Comparison of ENCODE assay signal across 8 cellular contexts in the genomic region with DNA sequence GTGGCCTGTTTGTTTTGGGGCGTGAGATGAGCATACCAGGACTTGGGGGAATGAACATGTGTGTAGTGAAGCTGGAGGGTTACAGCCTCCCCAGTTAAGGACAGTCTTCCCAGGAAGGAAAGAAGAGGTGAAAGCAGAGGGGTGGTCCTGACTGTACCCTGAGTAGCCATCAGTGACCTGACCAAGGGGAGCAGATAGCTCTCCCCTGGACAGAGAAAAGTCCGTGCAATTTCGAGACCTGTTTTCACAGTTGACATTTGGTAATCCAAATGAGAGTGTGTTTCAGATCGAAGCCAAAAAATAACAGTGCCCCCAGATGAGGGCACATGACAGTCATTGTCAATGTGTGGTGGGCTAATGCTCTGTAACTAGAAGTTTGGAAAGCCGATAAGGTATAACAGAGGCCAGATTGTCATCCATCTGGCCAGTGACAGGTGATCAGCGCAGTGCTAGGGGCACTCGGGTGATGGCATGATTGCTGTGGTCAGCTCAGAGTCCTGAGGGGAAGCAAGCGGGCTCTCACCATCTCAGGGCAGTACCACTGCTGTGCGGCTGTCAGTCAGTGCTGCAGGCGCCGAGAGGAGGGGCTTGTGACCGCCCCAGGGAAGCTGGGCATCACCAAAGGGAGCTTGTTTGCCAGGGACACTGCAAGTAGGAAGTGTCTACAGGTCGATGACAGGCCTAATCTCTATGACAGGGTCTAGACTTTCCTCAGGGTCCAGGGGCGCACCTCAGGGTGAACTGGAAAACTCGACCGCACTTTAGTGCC. TPM values are rescaled to one million over a fixed set of nuclear protein-coding genes. Genes with fewer than 3 reads are reported as not detected.
DNase-seq lines count a peak whose midpoint lies in the region; ATAC-seq and TF ChIP-seq lines count a peak whose summit lies in the region.

No MANE protein-coding gene starts in this region.

- H3K4me3 ChIP-seq in CD8-positive, alpha-beta T cell (ENCODE audit: low read depth, low read length) = no peak overlapping the region
- H3K4me3 ChIP-seq in LNCaP clone FGC (ENCODE audit: low read depth, low read length) (peak overlapping the region; percentile 88), astrocyte of the cerebellum (ENCODE audit: low read depth, low read length) (peak overlapping the region; percentile 77), lower lobe of right lung (peak overlapping the region; percentile 88)

- peaks cover 9% of the 10 kb centered on the region for H3K36me3 ChIP-seq in CD8-positive, alpha-beta T cell (ENCODE audit: insufficient read depth, low read length)
- peaks cover 45% of the 10 kb centered on the region for H3K36me3 ChIP-seq in lower lobe of right lung

- peaks cover 13% of the 10 kb centered on the region for H3K4me1 ChIP-seq in CD8-positive, alpha-beta T cell (ENCODE audit: insufficient read depth, low read length)
- peaks cover 16% of the 10 kb centered on the region for H3K4me1 ChIP-seq in lower lobe of right lung

- H3K9me3 ChIP-seq in CD8-positive, alpha-beta T cell (ENCODE audit: low read length) = no peaks in the 10 kb centered on the region
- H3K9me3 ChIP-seq in lower lobe of right lung = no peaks in the 10 kb centered on the region

- no peak for DNase-seq in CD8-positive, alpha-beta T cell
- DNase-seq in LNCaP clone FGC (ENCODE audit: low read depth) (no peak), astrocyte of the cerebellum (ENCODE audit: low read depth) (no peak), lower lobe of right lung (no peak), ureter (ENCODE audit: low spot score) (peak; percentile 22), NCI-H446 treated with DMSO at 0.1 percent for 48 hours (lab: John Stamatoyannopoulos, UW) (no peak)

- no peaks in the 10 kb centered on the region for H3K9me3 Mint-ChIP-seq in CD8-positive, alpha-beta T cell

- CTCF ChIA-PET in CD8-positive, alpha-beta T cell (lab: Charles Lee) = interaction anchor here (5.7 kb wide), 1 partner anchor 11 kb away, joined by 41 read pairs; a partner anchor contains a TSS

- H3K27ac Mint-ChIP-seq in CD8-positive, alpha-beta T cell = peak overlapping the region; percentile 91

- no peaks in the 10 kb centered on the region for H3K27me3 ChIP-seq in CD8-positive, alpha-beta T cell (ENCODE audit: insufficient read depth, low read length)
- no peaks in the 10 kb centered on the region for H3K27me3 ChIP-seq in lower lobe of right lung (ENCODE audit: low read depth)

- no peak for ATAC-seq in CD8-positive, alpha-beta T cell
- peak in 1 of 2 donors; percentile 0 for ATAC-seq in lower lobe of right lung
- no peak for ATAC-seq in HG03457 (IDR thresholded peaks at IDR 0.05; ENCODE audit: unreplicated experiment)
- no peak for ATAC-seq in GM19395 (IDR thresholded peaks at IDR 0.05; ENCODE audit: unreplicated experiment)

- intact Hi-C loops in CD8-positive, alpha-beta T cell (cut with DNase I, micrococcal nuclease) = loop anchor here (5.0 to 10.0 kb wide), 4 partner anchors 43 to 460 kb away; a partner anchor contains a TSS
- intact Hi-C loops in lower lobe of right lung (cut with DNase I) = no loop called here

- H3K4me3 Mint-ChIP-seq in CD8-positive, alpha-beta T cell = peak overlapping the region; percentile 90

- H3K27ac ChIP-seq in CD8-positive, alpha-beta T cell (ENCODE audit: low read depth, low read length) = no peak overlapping the region
- H3K27ac ChIP-seq in lower lobe of right lung = peak overlapping the region; percentile 94

- no peak for TF ChIP-seq CTCF in CD8-positive, alpha-beta T cell (IDR thresholded peaks at IDR 0.05)
- TF ChIP-seq CTCF in LNCaP clone FGC (IDR thresholded peaks at IDR 0.05; ENCODE audit: control insufficient read depth, extremely low read depth, insufficient read depth) (no peak), astrocyte of the cerebellum (IDR thresholded peaks at IDR 0.05; ENCODE audit: low read depth, low read length, missing control alignments) (no peak), lower lobe of right lung (IDR thresholded peaks at IDR 0.05) (no peak)

- POLR2A ChIA-PET in CD8-positive, alpha-beta T cell (lab: Charles Lee) = interaction anchor here (1.4 to 2.5 kb wide), 3 partner anchors 11 to 44 kb away, joined by 3 to 17 read pairs (median 4); a partner anchor contains a TSS

- H3K36me3 Mint-ChIP-seq in CD8-positive, alpha-beta T cell = peaks cover 50% of the 10 kb centered on the region

- in situ Hi-C loops in astrocyte of the cerebellum (cut with HindIII; ENCODE audit: low sequenced_read_pairs) = no loop called here

- H3K4me1 Mint-ChIP-seq in CD8-positive, alpha-beta T cell (ENCODE audit: low read depth) = peaks cover 22% of the 10 kb centered on the region

- H3K27me3 Mint-ChIP-seq in CD8-positive, alpha-beta T cell (ENCODE audit: low read depth) = no peaks in the 10 kb centered on the region

RNA-seq across cellular contexts. Expression of a gene that starts 1.1 kb away (rescaled TPM):
- 100 to 1,000 TPM; 165 to 168 TPM for total RNA-seq in CD8-positive, alpha-beta T cell
- total RNA-seq in lower lobe of right lung = 321 TPM
- total RNA-seq in ureter = 608 TPM

RNA-seq across cellular contexts. Expression of a gene that starts 11.7 kb away (rescaled TPM):
- total RNA-seq in CD8-positive, alpha-beta T cell = 10 to 100 TPM; 11.3 to 12.1 TPM
- total RNA-seq in lower lobe of right lung (24.0 TPM), ureter (99.4 TPM)

RNA-seq across cellular contexts. Expression of a gene that starts 44.4 kb away (rescaled TPM):
- 10 to 100 TPM; 75.7 to 77.6 TPM for total RNA-seq in CD8-positive, alpha-beta T cell
- total RNA-seq in lower lobe of right lung (108 TPM), ureter (136 TPM)
